Comparison of ENCODE assay signal across 9 cellular contexts in genomic region chr10:30186371-30186875, GRCh38.
DNase-seq lines count a peak whose midpoint lies in the region; ATAC-seq, FAIRE-seq and TF ChIP-seq lines count a peak whose summit lies in the region.
"Had no signal": no experiment of that assay in that cellular context is flagged by ENCODE, and none has a peak within 500 bp of the region (broad histone marks: within the 10 kb centered on the region; RNA-seq: fewer than 3 reads in every experiment).

No MANE protein-coding gene starts in this region.

- H3K27me3 Mint-ChIP-seq in natural killer cell (ENCODE audit: low read depth in 2 of 2), result no peaks in the 10 kb centered on the region

- H2AFZ ChIP-seq in osteoblast (ENCODE audit: low read length), result peak overlapping the region; percentile 92

- no peaks in the 10 kb centered on the region for H3K4me1 Mint-ChIP-seq in natural killer cell

- ATAC-seq in HG03460 (IDR thresholded peaks at IDR 0.05; ENCODE audit: unreplicated experiment) (no peak), natural killer cell (no peak)

- intact Hi-C loops in natural killer cell (cut with micrococcal nuclease), result no loop called here

- no peak overlapping the region for H3K4me3 ChIP-seq in MG63
- peak overlapping the region; percentile 9 for H3K4me3 ChIP-seq in endocrine pancreas (ENCODE audit: control insufficient read depth, insufficient read depth, low read length)
- peak overlapping the region; percentile 56 for H3K4me3 ChIP-seq in osteoblast (ENCODE audit: insufficient read depth, low read length)

- peak overlapping the region; percentile 67 for H3K27ac ChIP-seq in osteoblast (ENCODE audit: low read depth, low read length)

- no peak overlapping the region for H3K27ac Mint-ChIP-seq in natural killer cell

- H3K27me3 ChIP-seq in MG63 (no peaks in the 10 kb centered on the region), endocrine pancreas (ENCODE audit: control insufficient read depth, insufficient read depth, low read length) (no peaks in the 10 kb centered on the region), osteoblast (ENCODE audit: insufficient read depth, low read length) (no peaks in the 10 kb centered on the region)

- H3K9me3 Mint-ChIP-seq in natural killer cell, result no peaks in the 10 kb centered on the region

- H3K9ac ChIP-seq in endocrine pancreas (ENCODE audit: control insufficient read depth, insufficient read depth, low read length), result no peak overlapping the region

- FAIRE-seq in D721Med (lab: Jason Lieb, UNC), result no peak

- peak; percentile 32 for TF ChIP-seq CTCF in D721Med (IDR thresholded peaks at IDR 0.05; ENCODE audit: insufficient read depth, missing control alignments)
- peak; percentile 42 for TF ChIP-seq CTCF in osteoblast (IDR thresholded peaks at IDR 0.05; ENCODE audit: extremely low read depth, low read depth, low read length)
- no peak for TF ChIP-seq CTCF in natural killer cell (IDR thresholded peaks at IDR 0.05)

- H3K4me1 ChIP-seq in endocrine pancreas (ENCODE audit: control insufficient read depth, insufficient read depth, low read length) (no peaks in the 10 kb centered on the region), osteoblast (ENCODE audit: insufficient read depth, low read length) (peaks cover 63% of the 10 kb centered on the region)

- no peaks in the 10 kb centered on the region for H3K9me3 ChIP-seq in MG63
- no peaks in the 10 kb centered on the region for H3K9me3 ChIP-seq in endocrine pancreas (ENCODE audit: control insufficient read depth, low read length)
- H3K9me3 ChIP-seq in osteoblast (ENCODE audit: low read depth, low read length), result no peaks in the 10 kb centered on the region

- H3K4me2 ChIP-seq in osteoblast (ENCODE audit: insufficient read depth, low read length), result peak overlapping the region; percentile 85

- H3K36me3 ChIP-seq in MG63 (no peaks in the 10 kb centered on the region), endocrine pancreas (ENCODE audit: control insufficient read depth, insufficient read depth, low read length) (no peaks in the 10 kb centered on the region), osteoblast (ENCODE audit: insufficient read depth, low read length) (no peaks in the 10 kb centered on the region)

- no peaks in the 10 kb centered on the region for H4K20me1 ChIP-seq in osteoblast (ENCODE audit: insufficient read depth, low read length)

- H3K4me3 Mint-ChIP-seq in natural killer cell, result no peak overlapping the region

- DNase-seq in D721Med (ENCODE audit: insufficient read length, low spot score) (no peak), MG63 (peak; percentile 39), osteoblast (ENCODE audit: insufficient read length, low spot score, missing footprints) (peak; percentile 82), hypothalamus (lab: John Stamatoyannopoulos, UW) (no peak), natural killer cell (no peak)
- DNase-seq in effector CD4-positive, alpha-beta T cell, result no peak
- DNase-seq: NCI-H1048 had no signal

- H3K36me3 Mint-ChIP-seq in natural killer cell, result no peaks in the 10 kb centered on the region

- H3K79me2 ChIP-seq in osteoblast (ENCODE audit: insufficient read depth, low read length), result no peaks in the 10 kb centered on the region

Comparison
In these comparisons a context has a peak if more than half of its experiments do, and no peak if none do; other contexts are left out.
1. DNase-seq: peak in MG63 (single experiment) and osteoblast (single experiment); none in D721Med (single experiment), effector CD4-positive, alpha-beta T cell (single experiment), hypothalamus (0 of 51) and natural killer cell (single experiment).